Comparison of ENCODE assay signal across 8 cellular contexts in genomic region chr7:31443457-31443856, GRCh38.
DNase-seq lines count a peak whose midpoint lies in the region; ATAC-seq, FAIRE-seq and TF ChIP-seq lines count a peak whose summit lies in the region.

No MANE protein-coding gene starts in this region.

- DNase-seq in D721Med (ENCODE audit: insufficient read length, low spot score) (peak; percentile 17), NCI-H526 (lab: John Stamatoyannopoulos, UW) (peak; percentile 62 to 86), kidney glomerular epithelial cell (lab: John Stamatoyannopoulos, UW) (peak; percentile 39), T1000 (lab: John Stamatoyannopoulos, UW) (no peak)
- DNase-seq in activated T-cell treated with anti-CD3 and anti-CD28 coated beads, Interleukin-2, amount 50 U/mL, for 4 hours = no peak

- no peaks in the 10 kb centered on the region for H3K4me1 Mint-ChIP-seq in brain
- H3K4me1 Mint-ChIP-seq in activated T-cell treated with anti-CD3 and anti-CD28 coated beads, Interleukin-2, amount 50 U/mL, for 4 hours (ENCODE audit: low read depth) = no peaks in the 10 kb centered on the region

- H3K36me3 Mint-ChIP-seq in brain = no peaks in the 10 kb centered on the region
- no peaks in the 10 kb centered on the region for H3K36me3 Mint-ChIP-seq in activated T-cell treated with anti-CD3 and anti-CD28 coated beads, Interleukin-2, amount 50 U/mL, for 4 hours (ENCODE audit: insufficient read depth)

- peak overlapping the region in 2 of 5 experiments; percentile 44 to 74 for H3K27ac Mint-ChIP-seq in brain

- no peak overlapping the region for H3K4me3 Mint-ChIP-seq in brain
- no peak overlapping the region for H3K4me3 Mint-ChIP-seq in activated T-cell treated with anti-CD3 and anti-CD28 coated beads, Interleukin-2, amount 50 U/mL, for 4 hours

- FAIRE-seq in D721Med (lab: Jason Lieb, UNC) = peak; percentile 38

- peaks cover 0 to 3% (median 0%) of the 10 kb centered on the region in 5 experiments for H3K9me3 Mint-ChIP-seq in brain
- peaks cover 4% of the 10 kb centered on the region for H3K9me3 Mint-ChIP-seq in activated T-cell treated with anti-CD3 and anti-CD28 coated beads, Interleukin-2, amount 50 U/mL, for 4 hours

- peaks cover 7% of the 10 kb centered on the region for H3K27me3 Mint-ChIP-seq in brain
- H3K27me3 Mint-ChIP-seq in activated T-cell treated with anti-CD3 and anti-CD28 coated beads, Interleukin-2, amount 50 U/mL, for 4 hours (ENCODE audit: low read depth) = peaks cover 3% of the 10 kb centered on the region

- ATAC-seq in GM19463 (IDR thresholded peaks at IDR 0.05; ENCODE audit: unreplicated experiment) = peak; percentile 85
- peak; percentile 78 for ATAC-seq in HG03565 (IDR thresholded peaks at IDR 0.05; ENCODE audit: unreplicated experiment)
- ATAC-seq in activated T-cell treated with anti-CD3 and anti-CD28 coated beads, Interleukin-2, amount 50 U/mL, for 4 hours = no peak

- peak; percentile 81 for TF ChIP-seq CTCF in D721Med (IDR thresholded peaks at IDR 0.05; ENCODE audit: insufficient read depth, missing control alignments)
- peak; percentile 77 to 82 for TF ChIP-seq CTCF in brain (conservative IDR thresholded peaks at IDR 0.05)

Comparison
In these comparisons a context has a peak if more than half of its experiments do, and no peak if none do; other contexts are left out.
1. DNase-seq: peak in D721Med (single experiment), NCI-H526 (2 of 2) and kidney glomerular epithelial cell (single experiment); none in activated T-cell treated with anti-CD3 and anti-CD28 coated beads, Interleukin-2, amount 50 U/mL, for 4 hours (single experiment) and T1000 (single experiment).
2. ATAC-seq: peak in GM19463 (single experiment) and HG03565 (single experiment); none in activated T-cell treated with anti-CD3 and anti-CD28 coated beads, Interleukin-2, amount 50 U/mL, for 4 hours (0 of 2).